1 cellular context compared by ENCODE assay signal in genomic region chr14:69004731-69005431, GRCh38.
TF ChIP-seq lines count a peak whose summit lies in the region.

No MANE protein-coding gene starts in this region.

TF ChIP-seq in GM23338, 12 proteins besides CTCF, POLR2A, EP300 and RAD21 (continued from another document):
- TF ChIP-seq, protein P1, sequence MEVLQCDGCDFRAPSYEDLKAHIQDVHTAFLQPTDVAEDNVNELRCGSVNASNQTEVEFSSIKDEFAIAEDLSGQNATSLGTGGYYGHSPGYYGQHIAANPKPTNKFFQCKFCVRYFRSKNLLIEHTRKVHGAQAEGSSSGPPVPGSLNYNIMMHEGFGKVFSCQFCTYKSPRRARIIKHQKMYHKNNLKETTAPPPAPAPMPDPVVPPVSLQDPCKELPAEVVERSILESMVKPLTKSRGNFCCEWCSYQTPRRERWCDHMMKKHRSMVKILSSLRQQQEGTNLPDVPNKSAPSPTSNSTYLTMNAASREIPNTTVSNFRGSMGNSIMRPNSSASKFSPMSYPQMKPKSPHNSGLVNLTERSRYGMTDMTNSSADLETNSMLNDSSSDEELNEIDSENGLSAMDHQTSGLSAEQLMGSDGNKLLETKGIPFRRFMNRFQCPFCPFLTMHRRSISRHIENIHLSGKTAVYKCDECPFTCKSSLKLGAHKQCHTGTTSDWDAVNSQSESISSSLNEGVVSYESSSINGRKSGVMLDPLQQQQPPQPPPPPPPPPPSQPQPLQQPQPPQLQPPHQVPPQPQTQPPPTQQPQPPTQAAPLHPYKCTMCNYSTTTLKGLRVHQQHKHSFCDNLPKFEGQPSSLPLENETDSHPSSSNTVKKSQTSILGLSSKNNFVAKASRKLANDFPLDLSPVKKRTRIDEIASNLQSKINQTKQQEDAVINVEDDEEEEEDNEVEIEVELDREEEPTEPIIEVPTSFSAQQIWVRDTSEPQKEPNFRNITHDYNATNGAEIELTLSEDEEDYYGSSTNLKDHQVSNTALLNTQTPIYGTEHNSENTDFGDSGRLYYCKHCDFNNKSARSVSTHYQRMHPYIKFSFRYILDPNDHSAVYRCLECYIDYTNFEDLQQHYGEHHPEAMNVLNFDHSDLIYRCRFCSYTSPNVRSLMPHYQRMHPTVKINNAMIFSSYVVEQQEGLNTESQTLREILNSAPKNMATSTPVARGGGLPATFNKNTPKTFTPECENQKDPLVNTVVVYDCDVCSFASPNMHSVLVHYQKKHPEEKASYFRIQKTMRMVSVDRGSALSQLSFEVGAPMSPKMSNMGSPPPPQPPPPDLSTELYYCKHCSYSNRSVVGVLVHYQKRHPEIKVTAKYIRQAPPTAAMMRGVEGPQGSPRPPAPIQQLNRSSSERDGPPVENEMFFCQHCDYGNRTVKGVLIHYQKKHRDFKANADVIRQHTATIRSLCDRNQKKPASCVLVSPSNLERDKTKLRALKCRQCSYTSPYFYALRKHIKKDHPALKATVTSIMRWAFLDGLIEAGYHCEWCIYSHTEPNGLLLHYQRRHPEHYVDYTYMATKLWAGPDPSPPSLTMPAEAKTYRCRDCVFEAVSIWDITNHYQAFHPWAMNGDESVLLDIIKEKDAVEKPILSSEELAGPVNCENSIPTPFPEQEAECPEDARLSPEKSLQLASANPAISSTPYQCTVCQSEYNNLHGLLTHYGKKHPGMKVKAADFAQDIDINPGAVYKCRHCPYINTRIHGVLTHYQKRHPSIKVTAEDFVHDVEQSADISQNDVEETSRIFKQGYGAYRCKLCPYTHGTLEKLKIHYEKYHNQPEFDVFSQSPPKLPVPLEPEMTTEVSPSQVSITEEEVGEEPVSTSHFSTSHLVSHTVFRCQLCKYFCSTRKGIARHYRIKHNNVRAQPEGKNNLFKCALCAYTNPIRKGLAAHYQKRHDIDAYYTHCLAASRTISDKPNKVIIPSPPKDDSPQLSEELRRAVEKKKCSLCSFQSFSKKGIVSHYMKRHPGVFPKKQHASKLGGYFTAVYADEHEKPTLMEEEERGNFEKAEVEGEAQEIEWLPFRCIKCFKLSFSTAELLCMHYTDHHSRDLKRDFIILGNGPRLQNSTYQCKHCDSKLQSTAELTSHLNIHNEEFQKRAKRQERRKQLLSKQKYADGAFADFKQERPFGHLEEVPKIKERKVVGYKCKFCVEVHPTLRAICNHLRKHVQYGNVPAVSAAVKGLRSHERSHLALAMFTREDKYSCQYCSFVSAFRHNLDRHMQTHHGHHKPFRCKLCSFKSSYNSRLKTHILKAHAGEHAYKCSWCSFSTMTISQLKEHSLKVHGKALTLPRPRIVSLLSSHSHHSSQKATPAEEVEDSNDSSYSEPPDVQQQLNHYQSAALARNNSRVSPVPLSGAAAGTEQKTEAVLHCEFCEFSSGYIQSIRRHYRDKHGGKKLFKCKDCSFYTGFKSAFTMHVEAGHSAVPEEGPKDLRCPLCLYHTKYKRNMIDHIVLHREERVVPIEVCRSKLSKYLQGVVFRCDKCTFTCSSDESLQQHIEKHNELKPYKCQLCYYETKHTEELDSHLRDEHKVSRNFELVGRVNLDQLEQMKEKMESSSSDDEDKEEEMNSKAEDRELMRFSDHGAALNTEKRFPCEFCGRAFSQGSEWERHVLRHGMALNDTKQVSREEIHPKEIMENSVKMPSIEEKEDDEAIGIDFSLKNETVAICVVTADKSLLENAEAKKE (CRISPR knock-in tag; IDR thresholded peaks at IDR 0.05): no peak
